8 cellular contexts compared by ENCODE assay signal in the genomic region with DNA sequence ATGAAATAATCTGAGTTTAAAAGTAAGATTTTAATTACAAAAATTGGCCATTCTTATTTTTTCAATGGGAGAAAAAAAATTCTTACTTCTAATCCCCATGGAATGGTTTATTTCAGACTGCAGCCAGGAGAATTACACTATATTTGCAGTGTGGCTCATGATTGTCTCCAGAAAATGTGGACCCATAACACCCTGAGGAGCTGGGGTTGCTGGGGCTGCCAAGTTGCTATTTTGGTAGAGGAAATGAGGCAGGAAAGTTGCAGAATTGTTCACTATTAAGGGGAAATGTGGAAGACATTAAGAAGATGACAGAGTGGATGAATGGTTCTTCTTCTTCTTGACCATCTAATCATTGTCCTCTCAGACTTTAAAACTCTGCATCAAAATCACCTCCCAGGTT. TPM values are rescaled to one million over a fixed set of nuclear protein-coding genes. Genes with fewer than 3 reads are reported as not detected.
"Had no signal": no experiment of that assay in that cellular context is flagged by ENCODE, and none has a peak within 500 bp of the region (broad histone marks: within the 10 kb centered on the region; RNA-seq: fewer than 3 reads in every experiment).

No MANE protein-coding gene starts in this region.

- H3K27ac ChIP-seq: HL-60 had no signal

- H3K4me1 Mint-ChIP-seq: GM23338, IgD-negative memory B cell had no signal

- H3K4me3 Mint-ChIP-seq: GM23338, H9, IgD-negative memory B cell had no signal

- H3K9me3 Mint-ChIP-seq: GM23338, H9, IgD-negative memory B cell had no signal

- H3K4me2 ChIP-seq: GM23338 had no signal

- DNase-seq: H9, HCEC 1CT had no signal

- H3K27ac Mint-ChIP-seq: GM23338, H9, IgD-negative memory B cell had no signal

- H2AFZ ChIP-seq: GM23338 had no signal

- ATAC-seq: GM23338, HepG2 had no signal

- H3K4me3 ChIP-seq: GM23338 had no signal

- H3K27me3 Mint-ChIP-seq: IgD-negative memory B cell had no signal

RNA-seq across cellular contexts. Expression of a gene that starts 4.6 kb away (rescaled TPM):
- total RNA-seq: GM23338, H1, H9, HepG2, HT1080 had no signal
- polyA plus RNA-seq: GM23338, H1, HepG2, IgD-negative memory B cell had no signal
